1 cellular context compared by ENCODE assay signal in the genomic region with DNA sequence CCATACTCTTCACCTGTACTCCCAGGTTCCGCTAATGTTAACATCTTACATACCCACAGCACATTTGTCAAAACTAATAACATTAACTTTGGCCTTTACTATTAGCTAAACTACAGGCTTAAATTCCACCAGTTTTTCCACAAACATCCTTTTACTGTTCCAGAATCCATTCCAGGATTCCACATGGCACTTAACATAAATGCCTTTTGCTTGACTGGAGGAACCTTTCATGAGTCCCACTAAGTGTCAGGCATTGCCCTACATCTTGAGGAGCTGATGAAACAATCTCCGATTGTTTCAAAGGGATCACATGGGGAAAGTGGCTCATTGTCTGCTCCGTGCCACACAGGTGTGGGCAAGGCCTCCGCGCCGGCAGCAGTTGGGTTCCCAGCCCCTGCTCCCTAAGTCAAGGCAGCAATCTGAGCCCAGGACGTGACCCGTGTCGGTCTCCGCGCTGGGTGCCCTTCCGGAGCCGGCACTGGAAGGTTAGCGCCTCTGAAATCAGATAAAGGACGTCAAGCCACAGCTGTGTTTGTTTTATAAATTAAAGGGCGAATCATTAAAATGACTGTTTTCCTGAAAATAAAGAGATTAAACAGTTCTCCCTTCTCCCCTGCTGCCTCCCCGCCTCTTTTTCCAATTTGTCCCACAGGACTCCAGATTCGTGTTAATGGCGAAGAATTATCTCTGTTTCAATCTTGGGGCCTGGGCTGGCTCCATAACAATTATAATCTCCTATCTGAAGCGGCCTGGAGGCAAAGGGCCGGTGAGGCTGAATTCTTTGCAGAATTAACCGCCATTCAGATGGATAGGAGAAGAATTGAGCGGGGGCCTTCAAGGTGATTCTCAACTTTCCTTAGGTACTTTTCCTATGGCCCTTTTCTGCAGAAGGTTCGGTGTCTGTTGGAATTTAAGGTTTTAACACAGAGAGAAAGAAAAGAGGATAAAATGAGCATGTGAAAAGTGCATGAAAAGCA.
TF ChIP-seq lines count a peak whose summit lies in the region.

No MANE protein-coding gene starts in this region.

TF ChIP-seq in IMR-90, 13 proteins besides CTCF, POLR2A, EP300 and RAD21:
- TF ChIP-seq ELK1 (IDR thresholded peaks at IDR 0.05; ENCODE audit: borderline replicate concordance, low read depth, low read length) (no peak), BHLHE40 (IDR thresholded peaks at IDR 0.05; ENCODE audit: low read depth, low read length) (no peak), NFE2L2 (IDR thresholded peaks at IDR 0.05; ENCODE audit: low read depth, low read length) (no peak), CEBPB (IDR thresholded peaks at IDR 0.05; ENCODE audit: low read depth, low read length) (no peak), RFX5 (IDR thresholded peaks at IDR 0.05; ENCODE audit: low read depth, low read length) (no peak), MAZ (IDR thresholded peaks at IDR 0.05; ENCODE audit: borderline replicate concordance, low read depth, low read length) (no peak), FOS (IDR thresholded peaks at IDR 0.05; ENCODE audit: low read depth, low read length) (no peak)
- TF ChIP-seq, protein P1, sequence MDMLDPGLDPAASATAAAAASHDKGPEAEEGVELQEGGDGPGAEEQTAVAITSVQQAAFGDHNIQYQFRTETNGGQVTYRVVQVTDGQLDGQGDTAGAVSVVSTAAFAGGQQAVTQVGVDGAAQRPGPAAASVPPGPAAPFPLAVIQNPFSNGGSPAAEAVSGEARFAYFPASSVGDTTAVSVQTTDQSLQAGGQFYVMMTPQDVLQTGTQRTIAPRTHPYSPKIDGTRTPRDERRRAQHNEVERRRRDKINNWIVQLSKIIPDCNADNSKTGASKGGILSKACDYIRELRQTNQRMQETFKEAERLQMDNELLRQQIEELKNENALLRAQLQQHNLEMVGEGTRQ (IDR thresholded peaks at IDR 0.05; ENCODE audit: low read depth, low read length): no peak
